Comparison of ENCODE assay signal across 1 cellular context in genomic region chr2:99729104-99729503, GRCh38.
TF ChIP-seq lines count a peak whose summit lies in the region.

No MANE protein-coding gene starts in this region.

TF ChIP-seq in H1, 55 proteins besides CTCF, POLR2A, EP300 and RAD21 (continued from another document):
- TF ChIP-seq BRCA1 (IDR thresholded peaks at IDR 0.05; ENCODE audit: low read depth, low read length) = no peak
